ENCODE assay signal across 1 cellular context in genomic region chr20:62337558-62338293, GRCh38.
TF ChIP-seq lines count a peak whose summit lies in the region.

No MANE protein-coding gene starts in this region.

TF ChIP-seq in H1, 55 proteins besides CTCF, POLR2A, EP300 and RAD21 (continued from another document):
- TF ChIP-seq, protein P1, sequence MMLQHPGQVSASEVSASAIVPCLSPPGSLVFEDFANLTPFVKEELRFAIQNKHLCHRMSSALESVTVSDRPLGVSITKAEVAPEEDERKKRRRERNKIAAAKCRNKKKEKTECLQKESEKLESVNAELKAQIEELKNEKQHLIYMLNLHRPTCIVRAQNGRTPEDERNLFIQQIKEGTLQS (IDR thresholded peaks at IDR 0.05; ENCODE audit: insufficient read depth, low read depth, low read length) = no peak
- TF ChIP-seq MAFK (IDR thresholded peaks at IDR 0.05; ENCODE audit: low read depth, low read length) (no peak), SUZ12 (IDR thresholded peaks at IDR 0.05; ENCODE audit: low read length) (no peak), PHF8 (conservative IDR thresholded peaks at IDR 0.05; ENCODE audit: low read depth, low read length) (no peak), TEAD4 (IDR thresholded peaks at IDR 0.05; ENCODE audit: low read depth, low read length) (no peak)
TF ChIP-seq in H1: peak in this region for 0.
